10 cellular contexts compared by ENCODE assay signal in the genomic region with DNA sequence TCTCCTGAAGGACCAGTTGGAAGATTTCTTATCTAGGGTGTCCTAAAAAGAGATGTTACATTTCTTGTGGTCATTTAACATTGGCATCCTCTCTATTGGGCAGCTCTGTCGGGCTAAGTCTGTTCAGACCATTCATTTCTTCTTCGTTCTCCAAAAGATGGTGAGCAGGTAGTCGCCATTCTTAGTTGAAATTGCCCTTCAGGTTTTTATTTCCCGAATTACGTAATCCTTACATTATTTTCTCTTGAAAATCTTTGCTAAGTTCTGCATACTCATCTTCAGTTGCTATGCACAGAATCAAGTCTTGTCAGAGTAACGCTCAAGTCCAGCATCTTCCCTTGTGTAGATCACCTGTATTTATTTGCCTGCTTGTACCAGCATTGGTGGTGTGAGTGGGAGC. TPM values are rescaled to one million over a fixed set of nuclear protein-coding genes. Genes with fewer than 3 reads are reported as not detected.
DNase-seq lines count a peak whose midpoint lies in the region; ATAC-seq, FAIRE-seq and TF ChIP-seq lines count a peak whose summit lies in the region.
"Had no signal": no experiment of that assay in that cellular context is flagged by ENCODE, and none has a peak within 500 bp of the region (broad histone marks: within the 10 kb centered on the region; RNA-seq: fewer than 3 reads in every experiment).

No MANE protein-coding gene starts in this region.

- H3K27me3 Mint-ChIP-seq in activated T-cell treated with anti-CD3 and anti-CD28 coated beads, Interleukin-2, amount 50 U/mL, for 24 hours: no peaks in the 10 kb centered on the region

- intact Hi-C loops in K562 (cut with micrococcal nuclease): loop anchor here (5.0 kb wide), 1 partner anchor 37 kb away; no protein-coding TSS in a partner anchor

- H3K9ac ChIP-seq in K562 (ENCODE audit: insufficient read depth in 1 of 2, low read depth in 2 of 2, low read length in 2 of 2): peak overlapping the region in 1 of 2 experiments; percentile 61; a peak in 1 of 4 replicates

- CTCF ChIA-PET in K562 (lab: Yijun Ruan, JAX; ENCODE audit: low intra/inter-chr PET ratio): no interaction called here

- peaks cover 37% of the 10 kb centered on the region for H4K20me1 ChIP-seq in K562 (replicated peaks; ENCODE audit: control insufficient read depth, insufficient read depth, low read length)

- BruUV-seq in K562 (replicated peaks; lab: Mats Ljungman, UMichigan): no TSS peak

- WGBS in K562 (ENCODE audit: insufficient coverage, low coverage, missing lambda C conversion rate): 84% methylated on average over 6 of the region's 6 CpGs
- WGBS in mesodermal cell (ENCODE audit: insufficient coverage in 2 of 2), 2 experiments: 94 to 95% methylated on average over 5 to 6 of the region's 6 CpGs
- WGBS in tibial nerve, 2 donors: 91 to 95% methylated on average over 6 of the region's 6 CpGs

- peak overlapping the region; percentile 73 for H3K27ac ChIP-seq in K562 (ENCODE audit: extremely low read depth, low read depth, low read length)
- H3K27ac ChIP-seq in mesodermal cell (ENCODE audit: low read depth, low read length, severe bottlenecking): peak overlapping the region; percentile 12
- peak overlapping the region in 3 of 4 donors; percentile 70 to 80 (median 73) for H3K27ac ChIP-seq in tibial nerve

- ATAC-seq in K562 (no peak), GM18498 (IDR thresholded peaks at IDR 0.05; ENCODE audit: unreplicated experiment) (no peak), GM19023 (IDR thresholded peaks at IDR 0.05; ENCODE audit: unreplicated experiment) (no peak)

- H3K9me3 Mint-ChIP-seq in activated T-cell treated with anti-CD3 and anti-CD28 coated beads, Interleukin-2, amount 50 U/mL, for 24 hours: no peaks in the 10 kb centered on the region

- peaks cover 66% of the 10 kb centered on the region for H3K4me1 Mint-ChIP-seq in activated T-cell treated with anti-CD3 and anti-CD28 coated beads, Interleukin-2, amount 50 U/mL, for 24 hours (ENCODE audit: low read depth)

- TF ChIP-seq EP300 in K562 (IDR thresholded peaks at IDR 0.05; ENCODE audit: low read length): no peak
- no peak for TF ChIP-seq EP300 in tibial nerve (IDR thresholded peaks at IDR 0.05)

- no peak overlapping the region for H3K4me3 Mint-ChIP-seq in activated T-cell treated with anti-CD3 and anti-CD28 coated beads, Interleukin-2, amount 50 U/mL, for 24 hours

- peaks cover 11% of the 10 kb centered on the region for H3K9me1 ChIP-seq in K562 (ENCODE audit: control insufficient read depth, insufficient read depth, low read length)

- TF ChIP-seq RAD21 in K562 (CRISPR knock-in tag; conservative IDR thresholded peaks at IDR 0.05 in 1 of 2, IDR thresholded peaks at IDR 0.05 in 1 of 2): no peak

- POLR2A ChIA-PET in K562 (lab: Yijun Ruan, JAX): interaction anchor here (1.5 to 5.0 kb wide), 2 partner anchors 8 to 12 kb away, joined by 3 to 30 read pairs; no protein-coding TSS in a partner anchor

- H3K36me3 Mint-ChIP-seq in activated T-cell treated with anti-CD3 and anti-CD28 coated beads, Interleukin-2, amount 50 U/mL, for 24 hours (ENCODE audit: low read depth): peaks cover 81% of the 10 kb centered on the region

- no peaks in the 10 kb centered on the region for H3K9me3 ChIP-seq in K562 (replicated peaks; ENCODE audit: control insufficient read depth, insufficient read depth, low read depth, low read length)
- H3K9me3 ChIP-seq in mesodermal cell (ENCODE audit: control insufficient read depth, low read length): no peaks in the 10 kb centered on the region
- no peaks in the 10 kb centered on the region for H3K9me3 ChIP-seq in tibial nerve

- H3K27ac Mint-ChIP-seq in activated T-cell treated with anti-CD3 and anti-CD28 coated beads, Interleukin-2, amount 50 U/mL, for 24 hours: peak overlapping the region; percentile 93

- H3K4me2 ChIP-seq in K562 (ENCODE audit: insufficient read depth, low read length): peak overlapping the region; percentile 60; the same call in 1 of the 2 replicates

- TF ChIP-seq CTCF in K562 (IDR thresholded peaks at IDR 0.05 in 2 of 3, conservative IDR thresholded peaks at IDR 0.05 in 1 of 3; ENCODE audit: insufficient read depth in 2 of 3, low read depth in 1 of 3, low read length in 3 of 3) (no peak), tibial nerve (IDR thresholded peaks at IDR 0.05) (no peak)

- no peaks in the 10 kb centered on the region for H3K27me3 ChIP-seq in K562 (ENCODE audit: control insufficient read depth in 2 of 2, insufficient read depth in 2 of 2, low read length in 2 of 2)
- no peaks in the 10 kb centered on the region for H3K27me3 ChIP-seq in tibial nerve

- no peak for DNase-seq in activated T-cell treated with anti-CD3 and anti-CD28 coated beads, Interleukin-2, amount 50 U/mL, for 24 hours
- DNase-seq in activated T-cell treated with anti-CD3 and anti-CD28 coated beads, Interleukin-2, amount 50 U/mL, for 1 hour: no peak
- no peak for DNase-seq in K562 (ENCODE audit: extremely low read depth in 1 of 4, low spot score in 3 of 4)
- DNase-seq in tibial nerve (ENCODE audit: low spot score in 2 of 2): no peak
- no peak for DNase-seq in NOMO-1 (lab: John Stamatoyannopoulos, UW; ENCODE audit: unreplicated experiment in 2 of 2)
- DNase-seq: hippocampal formation, NCI-H748 treated with DMSO at 0.1 percent for 48 hours had no signal

- no peak for FAIRE-seq in K562 (lab: Jason Lieb, UNC)

- H3K4me3 ChIP-seq in K562 (no peak overlapping the region), mesodermal cell (ENCODE audit: extremely low read depth, insufficient read depth, low read length, poor library complexity, severe bottlenecking) (no peak overlapping the region), tibial nerve (no peak overlapping the region)

- in situ Hi-C loops in K562 (cut with MboI): no loop called here

- H2AFZ ChIP-seq in K562 (ENCODE audit: low read depth, low read length): no peak overlapping the region

- H3K79me2 ChIP-seq in K562 (ENCODE audit: control insufficient read depth, insufficient read depth, low read length): peaks cover 85% of the 10 kb centered on the region

- no peak for TF ChIP-seq POLR2A in K562 (conservative IDR thresholded peaks at IDR 0.05)
- TF ChIP-seq POLR2A in tibial nerve (IDR thresholded peaks at IDR 0.05): no peak

- H3K36me3 ChIP-seq in K562 (ENCODE audit: control insufficient read depth, insufficient read depth, low read length) (peaks cover 68% of the 10 kb centered on the region), mesodermal cell (ENCODE audit: control insufficient read depth, insufficient read depth, low read length) (peaks cover 79% of the 10 kb centered on the region), tibial nerve (peaks cover 0 to 55% (median 0%) of the 10 kb centered on the region in 3 donors)

- H3K4me1 ChIP-seq in K562 (replicated peaks in 1 of 2; ENCODE audit: control insufficient read depth in 2 of 2, insufficient read depth in 2 of 2, low read length in 2 of 2) (peaks cover 37 to 42% of the 10 kb centered on the region in 2 experiments), mesodermal cell (ENCODE audit: control insufficient read depth, insufficient read depth, low read length, poor library complexity, severe bottlenecking) (peaks cover 38% of the 10 kb centered on the region), tibial nerve (peaks cover 0 to 78% (median 26%) of the 10 kb centered on the region in 4 donors)

RNA-seq across cellular contexts. Expression of gene RAC1, which starts 19.8 kb away (rescaled TPM):
- total RNA-seq in K562 (2011; cell fraction: chromatin; rRNA removed; ENCODE audit: low replicate concordance): 133 and 135 TPM in 2 replicates
- 83.3 and 83.4 TPM in 2 replicates for total RNA-seq in K562 (2011; cell fraction: nucleolus; rRNA removed)
- total RNA-seq in K562 (2011; cell fraction: nucleoplasm; rRNA removed): 95.7 and 122 TPM in 2 replicates
- total RNA-seq in K562 (2014; rRNA removed) (105 and 146 TPM in 2 replicates), K562 (2014; rRNA removed; fragmentation: Illumina TruSeq; extraction: Trizol) (126 and 149 TPM in 2 replicates), K562 (2015; rRNA removed; fragmentation: Illumina TruSeq; extraction: Trizol) (90.9 and 91.5 TPM in 2 replicates), K562 (2021) (220 and 225 TPM in 2 replicates), tibial nerve (100 to 1,000 TPM; 133 to 222 (median 140) TPM)
- polyA plus RNA-seq in K562 (2011; rRNA removed) (177 and 205 TPM in 2 replicates), K562 (2014; fragmentation: Illumina TruSeq; extraction: Trizol) (220 and 241 TPM in 2 replicates), K562 (2014; fragmentation: Nextera tagmentation; extraction: Ambion mirVana) (10 to 100 TPM; 78.5 to 90.7 TPM), K562 (2014; rRNA removed) (148 and 163 TPM in 2 replicates)
- 96.2 and 169 TPM in 2 replicates for polyA plus RNA-seq in K562 (2011; cell fraction: cytosol; rRNA removed)
- 62.4 and 100 TPM in 2 replicates for polyA plus RNA-seq in K562 (2011; cell fraction: nucleus; rRNA removed)
- polyA plus RNA-seq in K562 (2012): 201 and 203 TPM in 2 replicates
- polyA minus RNA-seq in K562 (2011; rRNA and poly(A)+ RNA removed): 310 and 404 TPM in 2 replicates
- polyA minus RNA-seq in K562 (2011; cell fraction: cytosol; rRNA and poly(A)+ RNA removed): 91.2 and 105 TPM in 2 replicates
- polyA minus RNA-seq in K562 (2011; cell fraction: nucleus; rRNA and poly(A)+ RNA removed): 20.2 and 37.2 TPM in 2 replicates
- 293 TPM for polyA plus RNA-seq in mesodermal cell (2013, experiment 1 of 2)
- 284 TPM for polyA plus RNA-seq in mesodermal cell (2013, experiment 2 of 2)

RNA-seq across cellular contexts. Expression of gene FAM220A, which starts 45.3 kb away (rescaled TPM):
- 5.2 and 6.2 TPM in 2 replicates for total RNA-seq in K562 (2011; cell fraction: chromatin; rRNA removed; ENCODE audit: low replicate concordance)
- total RNA-seq in K562 (2011; cell fraction: nucleolus; rRNA removed): 4.0 and 4.3 TPM in 2 replicates
- total RNA-seq in K562 (2011; cell fraction: nucleoplasm; rRNA removed): 5.0 and 5.1 TPM in 2 replicates
- total RNA-seq in K562 (2014; rRNA removed): 5.8 and 15.2 TPM in 2 replicates
- total RNA-seq in K562 (2014; rRNA removed; fragmentation: Illumina TruSeq; extraction: Trizol): 5.5 and 6.0 TPM in 2 replicates
- total RNA-seq in K562 (2015; rRNA removed; fragmentation: Illumina TruSeq; extraction: Trizol): 6.1 and 7.1 TPM in 2 replicates
- 7.8 and 11.4 TPM in 2 replicates for total RNA-seq in K562 (2021)
- 10.4 and 12.1 TPM in 2 replicates for polyA plus RNA-seq in K562 (2011; rRNA removed)
- polyA plus RNA-seq in K562 (2011; cell fraction: cytosol; rRNA removed): 7.3 and 8.0 TPM in 2 replicates
- polyA plus RNA-seq in K562 (2011; cell fraction: nucleus; rRNA removed): 3.4 and 5.9 TPM in 2 replicates
- polyA plus RNA-seq in K562 (2012): 7.0 and 10.8 TPM in 2 replicates
- polyA plus RNA-seq in K562 (2014; fragmentation: Illumina TruSeq; extraction: Trizol): 6.7 and 7.2 TPM in 2 replicates
- polyA plus RNA-seq in K562 (2014; fragmentation: Nextera tagmentation; extraction: Ambion mirVana): 1 to 10 TPM in 1 of 2 experiments, under 1 TPM in 1; 0.92 to 1.1 TPM
- 4.6 and 4.8 TPM in 2 replicates for polyA plus RNA-seq in K562 (2014; rRNA removed)
- 9.0 and 9.9 TPM in 2 replicates for polyA minus RNA-seq in K562 (2011; rRNA and poly(A)+ RNA removed)
- polyA minus RNA-seq in K562 (2011; cell fraction: cytosol; rRNA and poly(A)+ RNA removed): 8.9 and 10.0 TPM in 2 replicates
- polyA minus RNA-seq in K562 (2011; cell fraction: nucleus; rRNA and poly(A)+ RNA removed): 2.2 and 3.1 TPM in 2 replicates
- polyA plus RNA-seq in mesodermal cell (2013, experiment 1 of 2): 20.4 TPM
- polyA plus RNA-seq in mesodermal cell (2013, experiment 2 of 2): 21.9 TPM
- 10 to 100 TPM in 3 of 4 donors, 1 to 10 TPM in 1; 8.4 to 17.6 (median 14.3) TPM for total RNA-seq in tibial nerve

RNA-seq across cellular contexts. Expression of gene DAGLB, which starts 53.6 kb away (rescaled TPM):
- 63.0 and 140 TPM in 2 replicates for total RNA-seq in K562 (2011; cell fraction: chromatin; rRNA removed; ENCODE audit: low replicate concordance)
- total RNA-seq in K562 (2011; cell fraction: nucleolus; rRNA removed): 64.6 and 66.9 TPM in 2 replicates
- 67.4 and 68.4 TPM in 2 replicates for total RNA-seq in K562 (2011; cell fraction: nucleoplasm; rRNA removed)
- total RNA-seq in K562 (2014; rRNA removed) (9.4 and 11.3 TPM in 2 replicates), K562 (2014; rRNA removed; fragmentation: Illumina TruSeq; extraction: Trizol) (4.1 and 5.8 TPM in 2 replicates), K562 (2015; rRNA removed; fragmentation: Illumina TruSeq; extraction: Trizol) (9.4 and 9.7 TPM in 2 replicates), K562 (2021) (16.3 and 16.4 TPM in 2 replicates), tibial nerve (10 to 100 TPM; 12.6 to 25.8 (median 18.0) TPM)
- polyA plus RNA-seq in K562 (2011; rRNA removed) (12.0 and 15.8 TPM in 2 replicates), K562 (2014; fragmentation: Illumina TruSeq; extraction: Trizol) (7.8 and 8.9 TPM in 2 replicates), K562 (2014; fragmentation: Nextera tagmentation; extraction: Ambion mirVana) (1 to 10 TPM in 1 of 2 experiments, under 1 TPM in 1; 0.92 to 1.0 TPM), K562 (2014; rRNA removed) (9.3 and 9.5 TPM in 2 replicates)
- polyA plus RNA-seq in K562 (2011; cell fraction: cytosol; rRNA removed): 15.1 and 17.4 TPM in 2 replicates
- 31.9 and 32.2 TPM in 2 replicates for polyA plus RNA-seq in K562 (2011; cell fraction: nucleus; rRNA removed)
- 7.4 and 10.0 TPM in 2 replicates for polyA plus RNA-seq in K562 (2012)
- polyA minus RNA-seq in K562 (2011; rRNA and poly(A)+ RNA removed): 30.5 and 33.7 TPM in 2 replicates
- 20.4 and 27.9 TPM in 2 replicates for polyA minus RNA-seq in K562 (2011; cell fraction: cytosol; rRNA and poly(A)+ RNA removed)
- polyA minus RNA-seq in K562 (2011; cell fraction: nucleus; rRNA and poly(A)+ RNA removed): 20.7 and 23.4 TPM in 2 replicates
- polyA plus RNA-seq in mesodermal cell (2013, experiment 1 of 2): 14.7 TPM
- polyA plus RNA-seq in mesodermal cell (2013, experiment 2 of 2): 13.1 TPM

Comparison
In these comparisons a context has a peak if more than half of its experiments do, and no peak if none do; other contexts are left out.
1. H3K27ac ChIP-seq: peak in every context shown above with its lines; median percentile 73 in K562; 73 in tibial nerve; 12 in mesodermal cell.